Comparison of ENCODE assay signal across 10 cellular contexts in the genomic region with DNA sequence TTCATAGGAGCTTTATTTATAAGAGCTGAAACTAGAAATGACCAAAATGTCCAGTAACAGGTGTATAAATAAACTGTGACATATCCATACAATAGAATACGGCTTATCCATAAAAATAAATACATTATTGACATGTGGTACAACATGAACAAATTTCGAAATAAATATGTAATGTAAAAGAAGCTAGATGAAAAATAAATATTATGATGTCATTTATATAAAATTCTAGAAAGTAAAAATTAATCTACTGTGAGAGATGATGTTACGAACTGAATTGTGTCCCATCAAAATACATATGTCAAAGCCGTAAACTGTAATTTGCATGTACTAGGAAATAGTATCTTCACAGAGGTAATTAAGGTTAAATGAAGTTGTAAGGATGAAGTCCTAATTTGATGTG.
"Had no signal": no experiment of that assay in that cellular context is flagged by ENCODE, and none has a peak within 500 bp of the region (broad histone marks: within the 10 kb centered on the region; RNA-seq: fewer than 3 reads in every experiment).

No MANE protein-coding gene starts in this region.

- H3K4me2 ChIP-seq: GM23338 had no signal

- H3K4me3 ChIP-seq: GM23338, K562 had no signal

- FAIRE-seq: H1, H54, K562 had no signal

- H2AFZ ChIP-seq: GM23338 had no signal

- H3K4me3 Mint-ChIP-seq: GM23338, H9, HFFc6 had no signal

- H3K9me3 Mint-ChIP-seq: GM23338 had no signal

- H3K27ac ChIP-seq: HL-60 had no signal

- H3K27ac Mint-ChIP-seq: GM23338, H9, HFFc6 had no signal

- H3K4me1 Mint-ChIP-seq: GM23338, H9 had no signal

- ATAC-seq: GM23338, K562 had no signal

- DNase-seq: H9, HCEC 1CT, HFFc6, IMR-90, KG1 had no signal
